12 cellular contexts compared by ENCODE assay signal in the genomic region with DNA sequence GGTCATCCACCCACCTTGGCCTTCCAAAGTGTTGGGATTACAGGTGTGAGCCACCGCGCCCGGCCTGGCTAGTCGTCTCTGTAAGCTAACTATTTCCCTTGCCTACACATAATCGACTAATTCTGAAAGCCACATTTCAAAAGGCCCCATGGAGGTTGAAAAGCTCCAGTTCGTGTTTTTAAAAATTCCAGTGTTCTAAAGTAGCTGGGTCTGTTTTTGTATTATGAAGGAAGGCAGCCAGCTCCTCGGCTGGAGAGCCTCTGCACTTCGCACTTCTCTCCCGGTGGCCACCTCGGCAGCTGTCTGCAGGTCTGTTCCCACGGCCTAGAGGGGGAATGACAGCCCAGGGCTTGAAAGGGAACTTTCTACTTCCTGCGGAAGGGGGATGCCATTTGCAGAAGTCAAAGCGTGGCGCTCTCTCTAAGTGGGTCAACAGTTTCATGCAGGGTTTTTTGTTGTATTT. TPM values are rescaled to one million over a fixed set of nuclear protein-coding genes. Genes with fewer than 3 reads are reported as not detected.
DNase-seq lines count a peak whose midpoint lies in the region; ATAC-seq and TF ChIP-seq lines count a peak whose summit lies in the region.
"Had no signal": no experiment of that assay in that cellular context is flagged by ENCODE, and none has a peak within 500 bp of the region (broad histone marks: within the 10 kb centered on the region; RNA-seq: fewer than 3 reads in every experiment).

No MANE protein-coding gene starts in this region.

- H3K4ac ChIP-seq in trophoblast cell (ENCODE audit: low read depth, low read length) = no peak overlapping the region

- POLR2A ChIA-PET in activated naive CD8-positive, alpha-beta T cell treated with anti-CD3 and anti-CD28 coated beads, Interleukin-2, amount 10 ng/mL, durations not matched to agents 7 days and 5 days (lab: Charles Lee) = interaction anchor here (0.6 to 1.1 kb wide), 6 partner anchors 11 to 149 kb away, joined by 3 to 4 read pairs (median 3); partner anchors contain the start of gene P2RX5

- H3K9me2 ChIP-seq in OCI-LY1 (ENCODE audit: low read depth, low read length) = no peaks in the 10 kb centered on the region

- intact Hi-C loops in activated CD4-positive, alpha-beta T cell treated with anti-CD3 and anti-CD28 coated beads, Interleukin-2, amount 10 ng/mL, durations not matched to agents 24 days and 14 days (cut with micrococcal nuclease) = loop anchor here (1.0 kb wide), 1 partner anchor 26 kb away; no protein-coding TSS in a partner anchor

- H3K9ac ChIP-seq in OCI-LY1 (ENCODE audit: low read length) (no peak overlapping the region), trophoblast cell (ENCODE audit: low read length) (no peak overlapping the region)

- no peaks in the 10 kb centered on the region for H3K36me3 Mint-ChIP-seq in activated CD4-positive, alpha-beta T cell treated with anti-CD3 and anti-CD28 coated beads, Interleukin-2, amount 10 ng/mL, durations not matched to agents 24 days and 14 days (ENCODE audit: low read depth)
- no peaks in the 10 kb centered on the region for H3K36me3 Mint-ChIP-seq in activated naive CD8-positive, alpha-beta T cell treated with anti-CD3 and anti-CD28 coated beads, Interleukin-2, amount 10 ng/mL, durations not matched to agents 7 days and 5 days

- peak overlapping the region; percentile 84 for H3K27ac Mint-ChIP-seq in activated CD4-positive, alpha-beta T cell treated with anti-CD3 and anti-CD28 coated beads, Interleukin-2, amount 10 ng/mL, durations not matched to agents 24 days and 14 days
- peak overlapping the region; percentile 58 for H3K27ac Mint-ChIP-seq in activated naive CD8-positive, alpha-beta T cell treated with anti-CD3 and anti-CD28 coated beads, Interleukin-2, amount 10 ng/mL, durations not matched to agents 7 days and 5 days
- H3K27ac Mint-ChIP-seq: progenitor cell of endocrine pancreas had no signal

- no peak overlapping the region for H2BK12ac ChIP-seq in trophoblast cell (ENCODE audit: low read length)

- H3K27me3 ChIP-seq in OCI-LY1 (ENCODE audit: insufficient read depth, low read length) (no peaks in the 10 kb centered on the region), trophoblast cell (ENCODE audit: insufficient read depth, low read length) (no peaks in the 10 kb centered on the region)

- H3F3A ChIP-seq in OCI-LY1 (ENCODE audit: insufficient read depth, low read length) = no peaks in the 10 kb centered on the region

- H3K4me1 Mint-ChIP-seq in activated CD4-positive, alpha-beta T cell treated with anti-CD3 and anti-CD28 coated beads, Interleukin-2, amount 10 ng/mL, durations not matched to agents 24 days and 14 days = peaks cover 32% of the 10 kb centered on the region
- H3K4me1 Mint-ChIP-seq in activated naive CD8-positive, alpha-beta T cell treated with anti-CD3 and anti-CD28 coated beads, Interleukin-2, amount 10 ng/mL, durations not matched to agents 7 days and 5 days = peaks cover 34% of the 10 kb centered on the region

- H3K9me3 Mint-ChIP-seq in activated CD4-positive, alpha-beta T cell treated with anti-CD3 and anti-CD28 coated beads, Interleukin-2, amount 10 ng/mL, durations not matched to agents 24 days and 14 days = no peaks in the 10 kb centered on the region
- no peaks in the 10 kb centered on the region for H3K9me3 Mint-ChIP-seq in activated naive CD8-positive, alpha-beta T cell treated with anti-CD3 and anti-CD28 coated beads, Interleukin-2, amount 10 ng/mL, durations not matched to agents 7 days and 5 days

- H3K9me3 ChIP-seq in OCI-LY1 (ENCODE audit: low read length) = no peaks in the 10 kb centered on the region
- H3K9me3 ChIP-seq in trophoblast cell (ENCODE audit: insufficient read depth, low read depth, low read length) = no peaks in the 10 kb centered on the region
- H3K9me3 ChIP-seq: A549 had no signal

- no peak overlapping the region for H3K14ac ChIP-seq in trophoblast cell (ENCODE audit: low read length)

- H3K27ac ChIP-seq in OCI-LY1 (ENCODE audit: low read depth, low read length, poor library complexity, severe bottlenecking) = no peak overlapping the region
- no peak overlapping the region for H3K27ac ChIP-seq in trophoblast cell (ENCODE audit: low read depth, low read length)
- H3K27ac ChIP-seq: A549 had no signal

- H2BK120ac ChIP-seq in trophoblast cell (ENCODE audit: insufficient read depth, low read length, poor library complexity) = no peak overlapping the region

- no peak overlapping the region for H2AK5ac ChIP-seq in trophoblast cell (ENCODE audit: low read length)

- H3K4me3 ChIP-seq in OCI-LY1 (ENCODE audit: low read depth, low read length, poor library complexity, severe bottlenecking) (no peak overlapping the region), trophoblast cell (ENCODE audit: low read depth, low read length) (no peak overlapping the region)
- H3K4me3 ChIP-seq: A549 had no signal

- ATAC-seq in activated naive CD8-positive, alpha-beta T cell treated with anti-CD3 and anti-CD28 coated beads, Interleukin-2, amount 10 ng/mL, durations not matched to agents 7 days and 5 days (ENCODE audit: low read depth) = peak; percentile 36
- ATAC-seq: A549, left colon had no signal

- peak; percentile 74 for DNase-seq in activated CD4-positive, alpha-beta T cell treated with anti-CD3 and anti-CD28 coated beads, Interleukin-2, amount 10 ng/mL, durations not matched to agents 24 days and 14 days
- no peak for DNase-seq in activated CD4-positive, alpha-beta T cell treated with anti-CD3 and anti-CD28 coated beads, Interleukin-2, amount 50 U/mL, for 1 hour
- DNase-seq in activated naive CD8-positive, alpha-beta T cell treated with anti-CD3 and anti-CD28 coated beads, Interleukin-2, amount 10 ng/mL, durations not matched to agents 7 days and 5 days = no peak
- peak; percentile 24 for DNase-seq in stimulated activated naive CD4-positive, alpha-beta T cell treated with Interleukin-2 at 50 U/mL for 16 hours (lab: John Stamatoyannopoulos, UW)
- DNase-seq in NCI-H2029 (lab: John Stamatoyannopoulos, UW) (no peak), trophoblast cell (no peak), dedifferentiated amniotic fluid mesenchymal stem cell (ENCODE audit: extremely low spot score) (no peak)
- DNase-seq: left colon, NCI-H1417 treated with DMSO at 0.1 percent for 48 hours had no signal

- H3K27me3 Mint-ChIP-seq in activated CD4-positive, alpha-beta T cell treated with anti-CD3 and anti-CD28 coated beads, Interleukin-2, amount 10 ng/mL, durations not matched to agents 24 days and 14 days = no peaks in the 10 kb centered on the region
- H3K27me3 Mint-ChIP-seq in activated naive CD8-positive, alpha-beta T cell treated with anti-CD3 and anti-CD28 coated beads, Interleukin-2, amount 10 ng/mL, durations not matched to agents 7 days and 5 days = peaks cover 9% of the 10 kb centered on the region

- H4K12ac ChIP-seq in trophoblast cell (ENCODE audit: low read depth, low read length) = no peak overlapping the region

- H3K18ac ChIP-seq in trophoblast cell (ENCODE audit: low read length) = no peak overlapping the region

- no peak for TF ChIP-seq CTCF in OCI-LY1 (IDR thresholded peaks at IDR 0.05; ENCODE audit: low read length)

- peak overlapping the region; percentile 57 for H3K4me3 Mint-ChIP-seq in activated CD4-positive, alpha-beta T cell treated with anti-CD3 and anti-CD28 coated beads, Interleukin-2, amount 10 ng/mL, durations not matched to agents 24 days and 14 days
- peak overlapping the region; percentile 50 for H3K4me3 Mint-ChIP-seq in activated naive CD8-positive, alpha-beta T cell treated with anti-CD3 and anti-CD28 coated beads, Interleukin-2, amount 10 ng/mL, durations not matched to agents 7 days and 5 days

- no peak overlapping the region for H2BK5ac ChIP-seq in trophoblast cell (ENCODE audit: low read depth, low read length, poor library complexity)

- no peaks in the 10 kb centered on the region for H4K20me1 ChIP-seq in OCI-LY1 (ENCODE audit: insufficient read depth, low read length)

- no peak overlapping the region for H4K91ac ChIP-seq in trophoblast cell (ENCODE audit: low read depth, low read length)

- H3K4me1 ChIP-seq in OCI-LY1 (ENCODE audit: insufficient read depth, low read length, severe bottlenecking) (peaks cover 24% of the 10 kb centered on the region), trophoblast cell (ENCODE audit: control insufficient read depth in 1 of 2, insufficient read depth in 2 of 2, low read length in 2 of 2) (no peaks in the 10 kb centered on the region)

- no peaks in the 10 kb centered on the region for H3K79me1 ChIP-seq in trophoblast cell (ENCODE audit: low read length)

- no CpG with 5 or more reads among the region's 14 CpGs for WGBS in trophoblast cell (ENCODE audit: extremely low coverage, insufficient coverage, insufficient read length)

- H3K79me2 ChIP-seq in OCI-LY1 (ENCODE audit: insufficient read depth, low read length) (no peaks in the 10 kb centered on the region), trophoblast cell (ENCODE audit: control insufficient read depth, insufficient read depth, low read length, poor library complexity) (no peaks in the 10 kb centered on the region)

- 0 out of 2 replicates have a peak overlapping the region, but pooled peaks have one; percentile 60 for H2AFZ ChIP-seq in OCI-LY1 (ENCODE audit: low read length)
- no peak overlapping the region for H2AFZ ChIP-seq in trophoblast cell (ENCODE audit: insufficient read depth, low read length, poor library complexity)

- no peak overlapping the region for H4K8ac ChIP-seq in trophoblast cell (ENCODE audit: low read depth, low read length)

- H3K23ac ChIP-seq in trophoblast cell (ENCODE audit: low read length) = no peak overlapping the region

- H3K4me2 ChIP-seq in OCI-LY1 (ENCODE audit: low read length) (no peak overlapping the region), trophoblast cell (ENCODE audit: low read length) (no peak overlapping the region)
- H3K4me2 ChIP-seq: A549 had no signal

- no peaks in the 10 kb centered on the region for H3K36me3 ChIP-seq in OCI-LY1 (ENCODE audit: insufficient read depth, low read length)
- no peaks in the 10 kb centered on the region for H3K36me3 ChIP-seq in trophoblast cell (ENCODE audit: control insufficient read depth in 1 of 2, insufficient read depth in 2 of 2, low read length in 2 of 2)

RNA-seq across cellular contexts. Expression of gene HASPIN, which starts 16.9 kb away (rescaled TPM):
- 25.1 and 25.3 TPM in 2 replicates for total RNA-seq in activated CD4-positive, alpha-beta T cell treated with anti-CD3 and anti-CD28 coated beads, Interleukin-2, amount 10 ng/mL, durations not matched to agents 24 days and 14 days
- total RNA-seq in activated naive CD8-positive, alpha-beta T cell treated with anti-CD3 and anti-CD28 coated beads, Interleukin-2, amount 10 ng/mL, durations not matched to agents 7 days and 5 days = 10 to 100 TPM; 17.5 to 21.4 TPM
- 10.1 and 10.2 TPM in 2 replicates for polyA plus RNA-seq in trophoblast cell (2013)

RNA-seq across cellular contexts. Expression of gene P2RX5, which starts 44.7 kb away (rescaled TPM):
- 92.3 and 92.8 TPM in 2 replicates for total RNA-seq in activated CD4-positive, alpha-beta T cell treated with anti-CD3 and anti-CD28 coated beads, Interleukin-2, amount 10 ng/mL, durations not matched to agents 24 days and 14 days
- 10 to 100 TPM; 17.2 to 19.0 TPM for total RNA-seq in activated naive CD8-positive, alpha-beta T cell treated with anti-CD3 and anti-CD28 coated beads, Interleukin-2, amount 10 ng/mL, durations not matched to agents 7 days and 5 days
- polyA plus RNA-seq in trophoblast cell (2013) = 0.18 and 0.27 TPM in 2 replicates

Comparison
In these comparisons a context has a peak if more than half of its experiments do, and no peak if none do; other contexts are left out.
1. DNase-seq: peak in activated CD4-positive, alpha-beta T cell treated with anti-CD3 and anti-CD28 coated beads, Interleukin-2, amount 10 ng/mL, durations not matched to agents 24 days and 14 days (single experiment) and stimulated activated naive CD4-positive, alpha-beta T cell treated with Interleukin-2 at 50 U/mL for 16 hours (single experiment); none in activated CD4-positive, alpha-beta T cell treated with anti-CD3 and anti-CD28 coated beads, Interleukin-2, amount 50 U/mL, for 1 hour (single experiment), activated naive CD8-positive, alpha-beta T cell treated with anti-CD3 and anti-CD28 coated beads, Interleukin-2, amount 10 ng/mL, durations not matched to agents 7 days and 5 days (single experiment), NCI-H2029 (single experiment), trophoblast cell (0 of 2) and dedifferentiated amniotic fluid mesenchymal stem cell (single experiment).